1 cellular context compared by ENCODE assay signal in the genomic region with DNA sequence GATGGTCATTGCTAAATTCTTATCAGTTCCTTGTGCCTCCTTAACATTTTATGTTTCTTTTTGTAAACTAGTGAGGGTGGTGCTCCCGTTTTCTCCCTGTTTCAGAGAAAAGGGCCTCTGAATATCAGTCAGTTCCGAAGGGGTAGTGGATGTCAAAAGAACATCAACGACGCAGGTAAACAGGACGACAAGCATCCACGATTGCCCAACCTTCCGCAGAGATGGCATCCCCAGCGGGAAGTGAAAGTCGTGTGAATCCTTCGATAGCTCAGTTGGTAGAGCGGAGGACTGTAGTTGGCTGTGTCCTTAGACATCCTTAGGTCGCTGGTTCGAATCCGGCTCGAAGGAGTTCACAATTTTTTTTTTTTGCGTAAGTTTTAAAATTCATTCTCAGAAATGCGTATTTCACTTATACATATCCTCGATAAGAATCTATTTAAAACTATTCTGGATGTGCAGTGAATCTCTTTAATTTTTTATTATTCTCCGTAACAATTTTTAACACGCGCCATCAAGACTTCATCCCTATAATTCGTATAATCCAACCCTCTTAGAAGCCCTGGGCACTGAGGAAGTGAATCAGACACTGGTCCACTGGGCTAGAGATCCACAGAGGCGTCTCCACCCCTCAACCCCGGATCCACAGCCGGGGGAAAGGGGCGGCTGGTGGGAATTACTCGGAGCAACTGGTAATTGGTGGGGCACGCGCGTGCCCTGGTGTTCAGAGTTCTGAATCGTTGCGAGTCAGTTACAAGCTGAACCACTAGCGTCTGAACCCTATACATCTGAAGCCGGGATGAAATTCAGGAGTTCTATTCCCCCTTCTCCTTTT.
TF ChIP-seq lines count a peak whose summit lies in the region.

No MANE protein-coding gene starts in this region.

TF ChIP-seq in HepG2, 621 proteins besides CTCF, POLR2A, EP300 and RAD21 (continued from another document and continues in another):
- TF ChIP-seq, protein P1, sequence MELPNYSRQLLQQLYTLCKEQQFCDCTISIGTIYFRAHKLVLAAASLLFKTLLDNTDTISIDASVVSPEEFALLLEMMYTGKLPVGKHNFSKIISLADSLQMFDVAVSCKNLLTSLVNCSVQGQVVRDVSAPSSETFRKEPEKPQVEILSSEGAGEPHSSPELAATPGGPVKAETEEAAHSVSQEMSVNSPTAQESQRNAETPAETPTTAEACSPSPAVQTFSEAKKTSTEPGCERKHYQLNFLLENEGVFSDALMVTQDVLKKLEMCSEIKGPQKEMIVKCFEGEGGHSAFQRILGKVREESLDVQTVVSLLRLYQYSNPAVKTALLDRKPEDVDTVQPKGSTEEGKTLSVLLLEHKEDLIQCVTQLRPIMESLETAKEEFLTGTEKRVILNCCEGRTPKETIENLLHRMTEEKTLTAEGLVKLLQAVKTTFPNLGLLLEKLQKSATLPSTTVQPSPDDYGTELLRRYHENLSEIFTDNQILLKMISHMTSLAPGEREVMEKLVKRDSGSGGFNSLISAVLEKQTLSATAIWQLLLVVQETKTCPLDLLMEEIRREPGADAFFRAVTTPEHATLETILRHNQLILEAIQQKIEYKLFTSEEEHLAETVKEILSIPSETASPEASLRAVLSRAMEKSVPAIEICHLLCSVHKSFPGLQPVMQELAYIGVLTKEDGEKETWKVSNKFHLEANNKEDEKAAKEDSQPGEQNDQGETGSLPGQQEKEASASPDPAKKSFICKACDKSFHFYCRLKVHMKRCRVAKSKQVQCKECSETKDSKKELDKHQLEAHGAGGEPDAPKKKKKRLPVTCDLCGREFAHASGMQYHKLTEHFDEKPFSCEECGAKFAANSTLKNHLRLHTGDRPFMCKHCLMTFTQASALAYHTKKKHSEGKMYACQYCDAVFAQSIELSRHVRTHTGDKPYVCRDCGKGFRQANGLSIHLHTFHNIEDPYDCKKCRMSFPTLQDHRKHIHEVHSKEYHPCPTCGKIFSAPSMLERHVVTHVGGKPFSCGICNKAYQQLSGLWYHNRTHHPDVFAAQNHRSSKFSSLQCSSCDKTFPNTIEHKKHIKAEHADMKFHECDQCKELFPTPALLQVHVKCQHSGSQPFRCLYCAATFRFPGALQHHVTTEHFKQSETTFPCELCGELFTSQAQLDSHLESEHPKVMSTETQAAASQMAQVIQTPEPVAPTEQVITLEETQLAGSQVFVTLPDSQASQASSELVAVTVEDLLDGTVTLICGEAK (IDR thresholded peaks at IDR 0.05), result peak; percentile 42; the same call in 1 of the 2 replicates
- TF ChIP-seq, protein P1 (CRISPR knock-in tag; IDR thresholded peaks at IDR 0.05), result no peak
- TF ChIP-seq ZNF562 (CRISPR knock-in tag; IDR thresholded peaks at IDR 0.05; ENCODE audit: borderline replicate concordance) (no peak), KAT8 (CRISPR knock-in tag; IDR thresholded peaks at IDR 0.05) (peak; percentile 77), NFYC (CRISPR knock-in tag; IDR thresholded peaks at IDR 0.05) (peak; percentile 58), TP53 (CRISPR knock-in tag; conservative IDR thresholded peaks at IDR 0.05) (no peak; the same call in 1 of the 2 replicates), DR1 (CRISPR knock-in tag; IDR thresholded peaks at IDR 0.05) (no peak), ZNF292 (CRISPR knock-in tag; IDR thresholded peaks at IDR 0.05; ENCODE audit: borderline replicate concordance, low read depth) (peak; percentile 49; the same call in 1 of the 2 replicates), ZNF703 (CRISPR knock-in tag; IDR thresholded peaks at IDR 0.05; ENCODE audit: borderline replicate concordance) (no peak), ZSCAN25 (CRISPR knock-in tag; IDR thresholded peaks at IDR 0.05) (0 out of 2 replicates have a peak, but pooled peaks have one; percentile 27), SMAD3 (CRISPR knock-in tag; IDR thresholded peaks at IDR 0.05) (peak; percentile 97), U2AF2 (IDR thresholded peaks at IDR 0.05; ENCODE audit: low read depth, low read length) (no peak), HCFC1 (IDR thresholded peaks at IDR 0.05; ENCODE audit: low read depth, low read length) (peak; percentile 41; the same call in 1 of the 2 replicates), IRF2 (CRISPR knock-in tag; IDR thresholded peaks at IDR 0.05) (peak; percentile 97), NFYB (CRISPR knock-in tag; IDR thresholded peaks at IDR 0.05) (no peak)
- TF ChIP-seq, protein P2, sequence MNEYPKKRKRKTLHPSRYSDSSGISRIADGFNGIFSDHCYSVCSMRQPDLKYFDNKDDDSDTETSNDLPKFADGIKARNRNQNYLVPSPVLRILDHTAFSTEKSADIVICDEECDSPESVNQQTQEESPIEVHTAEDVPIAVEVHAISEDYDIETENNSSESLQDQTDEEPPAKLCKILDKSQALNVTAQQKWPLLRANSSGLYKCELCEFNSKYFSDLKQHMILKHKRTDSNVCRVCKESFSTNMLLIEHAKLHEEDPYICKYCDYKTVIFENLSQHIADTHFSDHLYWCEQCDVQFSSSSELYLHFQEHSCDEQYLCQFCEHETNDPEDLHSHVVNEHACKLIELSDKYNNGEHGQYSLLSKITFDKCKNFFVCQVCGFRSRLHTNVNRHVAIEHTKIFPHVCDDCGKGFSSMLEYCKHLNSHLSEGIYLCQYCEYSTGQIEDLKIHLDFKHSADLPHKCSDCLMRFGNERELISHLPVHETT (CRISPR knock-in tag; conservative IDR thresholded peaks at IDR 0.05), result no peak; the same call in 1 of the 2 replicates
- TF ChIP-seq, protein P3, sequence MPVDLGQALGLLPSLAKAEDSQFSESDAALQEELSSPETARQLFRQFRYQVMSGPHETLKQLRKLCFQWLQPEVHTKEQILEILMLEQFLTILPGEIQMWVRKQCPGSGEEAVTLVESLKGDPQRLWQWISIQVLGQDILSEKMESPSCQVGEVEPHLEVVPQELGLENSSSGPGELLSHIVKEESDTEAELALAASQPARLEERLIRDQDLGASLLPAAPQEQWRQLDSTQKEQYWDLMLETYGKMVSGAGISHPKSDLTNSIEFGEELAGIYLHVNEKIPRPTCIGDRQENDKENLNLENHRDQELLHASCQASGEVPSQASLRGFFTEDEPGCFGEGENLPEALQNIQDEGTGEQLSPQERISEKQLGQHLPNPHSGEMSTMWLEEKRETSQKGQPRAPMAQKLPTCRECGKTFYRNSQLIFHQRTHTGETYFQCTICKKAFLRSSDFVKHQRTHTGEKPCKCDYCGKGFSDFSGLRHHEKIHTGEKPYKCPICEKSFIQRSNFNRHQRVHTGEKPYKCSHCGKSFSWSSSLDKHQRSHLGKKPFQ (CRISPR knock-in tag; IDR thresholded peaks at IDR 0.05; ENCODE audit: insufficient replicate concordance), result no peak
- TF ChIP-seq, protein P4, sequence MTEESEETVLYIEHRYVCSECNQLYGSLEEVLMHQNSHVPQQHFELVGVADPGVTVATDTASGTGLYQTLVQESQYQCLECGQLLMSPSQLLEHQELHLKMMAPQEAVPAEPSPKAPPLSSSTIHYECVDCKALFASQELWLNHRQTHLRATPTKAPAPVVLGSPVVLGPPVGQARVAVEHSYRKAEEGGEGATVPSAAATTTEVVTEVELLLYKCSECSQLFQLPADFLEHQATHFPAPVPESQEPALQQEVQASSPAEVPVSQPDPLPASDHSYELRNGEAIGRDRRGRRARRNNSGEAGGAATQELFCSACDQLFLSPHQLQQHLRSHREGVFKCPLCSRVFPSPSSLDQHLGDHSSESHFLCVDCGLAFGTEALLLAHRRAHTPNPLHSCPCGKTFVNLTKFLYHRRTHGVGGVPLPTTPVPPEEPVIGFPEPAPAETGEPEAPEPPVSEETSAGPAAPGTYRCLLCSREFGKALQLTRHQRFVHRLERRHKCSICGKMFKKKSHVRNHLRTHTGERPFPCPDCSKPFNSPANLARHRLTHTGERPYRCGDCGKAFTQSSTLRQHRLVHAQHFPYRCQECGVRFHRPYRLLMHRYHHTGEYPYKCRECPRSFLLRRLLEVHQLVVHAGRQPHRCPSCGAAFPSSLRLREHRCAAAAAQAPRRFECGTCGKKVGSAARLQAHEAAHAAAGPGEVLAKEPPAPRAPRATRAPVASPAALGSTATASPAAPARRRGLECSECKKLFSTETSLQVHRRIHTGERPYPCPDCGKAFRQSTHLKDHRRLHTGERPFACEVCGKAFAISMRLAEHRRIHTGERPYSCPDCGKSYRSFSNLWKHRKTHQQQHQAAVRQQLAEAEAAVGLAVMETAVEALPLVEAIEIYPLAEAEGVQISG (CRISPR knock-in tag; IDR thresholded peaks at IDR 0.05), result peak; percentile 74
- TF ChIP-seq, protein P5, sequence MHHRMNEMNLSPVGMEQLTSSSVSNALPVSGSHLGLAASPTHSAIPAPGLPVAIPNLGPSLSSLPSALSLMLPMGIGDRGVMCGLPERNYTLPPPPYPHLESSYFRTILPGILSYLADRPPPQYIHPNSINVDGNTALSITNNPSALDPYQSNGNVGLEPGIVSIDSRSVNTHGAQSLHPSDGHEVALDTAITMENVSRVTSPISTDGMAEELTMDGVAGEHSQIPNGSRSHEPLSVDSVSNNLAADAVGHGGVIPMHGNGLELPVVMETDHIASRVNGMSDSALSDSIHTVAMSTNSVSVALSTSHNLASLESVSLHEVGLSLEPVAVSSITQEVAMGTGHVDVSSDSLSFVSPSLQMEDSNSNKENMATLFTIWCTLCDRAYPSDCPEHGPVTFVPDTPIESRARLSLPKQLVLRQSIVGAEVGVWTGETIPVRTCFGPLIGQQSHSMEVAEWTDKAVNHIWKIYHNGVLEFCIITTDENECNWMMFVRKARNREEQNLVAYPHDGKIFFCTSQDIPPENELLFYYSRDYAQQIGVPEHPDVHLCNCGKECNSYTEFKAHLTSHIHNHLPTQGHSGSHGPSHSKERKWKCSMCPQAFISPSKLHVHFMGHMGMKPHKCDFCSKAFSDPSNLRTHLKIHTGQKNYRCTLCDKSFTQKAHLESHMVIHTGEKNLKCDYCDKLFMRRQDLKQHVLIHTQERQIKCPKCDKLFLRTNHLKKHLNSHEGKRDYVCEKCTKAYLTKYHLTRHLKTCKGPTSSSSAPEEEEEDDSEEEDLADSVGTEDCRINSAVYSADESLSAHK (CRISPR knock-in tag; IDR thresholded peaks at IDR 0.05; ENCODE audit: borderline replicate concordance), result peak; percentile 93; the same call in 1 of the 2 replicates
- TF ChIP-seq, protein P6, sequence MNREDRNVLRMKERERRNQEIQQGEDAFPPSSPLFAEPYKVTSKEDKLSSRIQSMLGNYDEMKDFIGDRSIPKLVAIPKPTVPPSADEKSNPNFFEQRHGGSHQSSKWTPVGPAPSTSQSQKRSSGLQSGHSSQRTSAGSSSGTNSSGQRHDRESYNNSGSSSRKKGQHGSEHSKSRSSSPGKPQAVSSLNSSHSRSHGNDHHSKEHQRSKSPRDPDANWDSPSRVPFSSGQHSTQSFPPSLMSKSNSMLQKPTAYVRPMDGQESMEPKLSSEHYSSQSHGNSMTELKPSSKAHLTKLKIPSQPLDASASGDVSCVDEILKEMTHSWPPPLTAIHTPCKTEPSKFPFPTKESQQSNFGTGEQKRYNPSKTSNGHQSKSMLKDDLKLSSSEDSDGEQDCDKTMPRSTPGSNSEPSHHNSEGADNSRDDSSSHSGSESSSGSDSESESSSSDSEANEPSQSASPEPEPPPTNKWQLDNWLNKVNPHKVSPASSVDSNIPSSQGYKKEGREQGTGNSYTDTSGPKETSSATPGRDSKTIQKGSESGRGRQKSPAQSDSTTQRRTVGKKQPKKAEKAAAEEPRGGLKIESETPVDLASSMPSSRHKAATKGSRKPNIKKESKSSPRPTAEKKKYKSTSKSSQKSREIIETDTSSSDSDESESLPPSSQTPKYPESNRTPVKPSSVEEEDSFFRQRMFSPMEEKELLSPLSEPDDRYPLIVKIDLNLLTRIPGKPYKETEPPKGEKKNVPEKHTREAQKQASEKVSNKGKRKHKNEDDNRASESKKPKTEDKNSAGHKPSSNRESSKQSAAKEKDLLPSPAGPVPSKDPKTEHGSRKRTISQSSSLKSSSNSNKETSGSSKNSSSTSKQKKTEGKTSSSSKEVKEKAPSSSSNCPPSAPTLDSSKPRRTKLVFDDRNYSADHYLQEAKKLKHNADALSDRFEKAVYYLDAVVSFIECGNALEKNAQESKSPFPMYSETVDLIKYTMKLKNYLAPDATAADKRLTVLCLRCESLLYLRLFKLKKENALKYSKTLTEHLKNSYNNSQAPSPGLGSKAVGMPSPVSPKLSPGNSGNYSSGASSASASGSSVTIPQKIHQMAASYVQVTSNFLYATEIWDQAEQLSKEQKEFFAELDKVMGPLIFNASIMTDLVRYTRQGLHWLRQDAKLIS (CRISPR knock-in tag; IDR thresholded peaks at IDR 0.05), result no peak
- TF ChIP-seq, protein P7, sequence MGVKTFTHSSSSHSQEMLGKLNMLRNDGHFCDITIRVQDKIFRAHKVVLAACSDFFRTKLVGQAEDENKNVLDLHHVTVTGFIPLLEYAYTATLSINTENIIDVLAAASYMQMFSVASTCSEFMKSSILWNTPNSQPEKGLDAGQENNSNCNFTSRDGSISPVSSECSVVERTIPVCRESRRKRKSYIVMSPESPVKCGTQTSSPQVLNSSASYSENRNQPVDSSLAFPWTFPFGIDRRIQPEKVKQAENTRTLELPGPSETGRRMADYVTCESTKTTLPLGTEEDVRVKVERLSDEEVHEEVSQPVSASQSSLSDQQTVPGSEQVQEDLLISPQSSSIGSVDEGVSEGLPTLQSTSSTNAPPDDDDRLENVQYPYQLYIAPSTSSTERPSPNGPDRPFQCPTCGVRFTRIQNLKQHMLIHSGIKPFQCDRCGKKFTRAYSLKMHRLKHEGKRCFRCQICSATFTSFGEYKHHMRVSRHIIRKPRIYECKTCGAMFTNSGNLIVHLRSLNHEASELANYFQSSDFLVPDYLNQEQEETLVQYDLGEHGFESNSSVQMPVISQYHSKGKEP (CRISPR knock-in tag; IDR thresholded peaks at IDR 0.05), result peak; percentile 83; the same call in 1 of the 2 replicates
